8 cellular contexts compared by ENCODE assay signal in the genomic region with DNA sequence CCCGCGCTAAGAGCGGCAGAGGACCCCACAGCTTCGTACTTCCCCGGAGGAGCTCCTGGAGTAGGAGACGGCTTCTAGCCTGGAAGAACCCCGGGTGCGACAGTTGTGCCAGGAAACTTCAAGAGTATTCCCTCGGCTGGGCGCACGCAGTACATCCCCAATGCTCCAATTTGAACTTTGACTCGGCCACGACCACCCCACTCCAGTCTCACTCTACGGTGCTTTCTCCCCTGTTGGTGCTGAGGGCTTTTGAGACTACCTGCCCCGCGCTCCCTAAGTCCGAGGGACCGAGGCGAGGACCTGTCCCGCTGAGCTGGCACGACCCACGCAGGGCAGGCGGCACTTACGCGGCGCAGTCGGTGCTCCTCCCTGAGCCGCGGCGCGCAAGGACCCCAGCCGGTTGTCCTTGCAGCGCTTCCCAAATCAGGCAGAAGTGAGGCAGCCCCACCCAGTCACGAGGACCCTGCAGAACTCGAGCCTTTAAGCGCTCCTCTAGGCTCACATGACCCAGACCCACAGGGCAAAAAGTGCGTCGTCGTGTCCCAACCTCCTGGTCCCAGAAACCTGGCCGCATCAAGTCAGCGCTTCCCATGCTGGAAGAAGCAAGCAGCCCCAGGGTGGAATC. TPM values are rescaled to one million over a fixed set of nuclear protein-coding genes. Genes with fewer than 3 reads are reported as not detected.
A peak's percentile ranks its signal among the peaks of the same experiment; 100 is the strongest.
DNase-seq lines count a peak whose midpoint lies in the region; ATAC-seq, FAIRE-seq and TF ChIP-seq lines count a peak whose summit lies in the region.

A gene (minus strand): TSS at position 456 of the 625 bp plus-strand sequence. CDS start 25,476 bp downstream, outside the sequence.

- no peaks in the 10 kb centered on the region for H3K9me3 ChIP-seq in RWPE2 (ENCODE audit: severe bottlenecking)

- H3K4me3 Mint-ChIP-seq in nephron progenitor cell: peak within 1 kb of the TSS; percentile 97

- no peak within 1 kb of the TSS for H3K27ac ChIP-seq in RWPE2 (ENCODE audit: poor library complexity, severe bottlenecking)

- H3K36me3 ChIP-seq in RWPE2 (ENCODE audit: low read depth): no peaks in the 10 kb centered on the region

- 0 out of 2 replicates have a peak within 1 kb of the TSS, but pooled peaks have one; percentile 11 for H3K4me3 ChIP-seq in LNCaP clone FGC (ENCODE audit: low read depth, low read length)
- H3K4me3 ChIP-seq in RWPE2 (ENCODE audit: severe bottlenecking): peak within 1 kb of the TSS; percentile 39

- ATAC-seq in RWPE2 (ENCODE audit: low read depth) (peak; percentile 68), HG02588 (IDR thresholded peaks at IDR 0.05; ENCODE audit: unreplicated experiment) (no peak), HG02884 (IDR thresholded peaks at IDR 0.05; ENCODE audit: unreplicated experiment) (no peak)

- peaks cover 21% of the 10 kb centered on the region for H3K27me3 Mint-ChIP-seq in nephron progenitor cell (ENCODE audit: low read depth, poor library complexity)

- TF ChIP-seq CTCF in LNCaP clone FGC (IDR thresholded peaks at IDR 0.05; ENCODE audit: control insufficient read depth, extremely low read depth, insufficient read depth): no peak
- no peak for TF ChIP-seq CTCF in RWPE2 (IDR thresholded peaks at IDR 0.05; ENCODE audit: poor library complexity, severe bottlenecking)
- TF ChIP-seq CTCF in nephron progenitor cell (IDR thresholded peaks at IDR 0.05): no peak

- peaks cover 7% of the 10 kb centered on the region for H3K36me3 Mint-ChIP-seq in nephron progenitor cell (ENCODE audit: low read depth)

- peaks cover 3% of the 10 kb centered on the region for H3K4me1 ChIP-seq in RWPE2 (ENCODE audit: insufficient read depth, poor library complexity, severe bottlenecking)

- peak within 1 kb of the TSS; percentile 32 for H3K27ac Mint-ChIP-seq in nephron progenitor cell

- H3K27me3 ChIP-seq in RWPE2 (ENCODE audit: insufficient read depth, poor library complexity, severe bottlenecking): no peaks in the 10 kb centered on the region

- DNase-seq in LNCaP clone FGC (ENCODE audit: low read depth) (no peak), RWPE2 (ENCODE audit: low spot score) (no peak), frontal cortex (ENCODE audit: low spot score in 2 of 2) (no peak), nephron progenitor cell (peak; percentile 66), superior temporal gyrus (ENCODE audit: extremely low spot score) (no peak)
- no peak for DNase-seq in stimulated activated CD4-positive, alpha-beta T cell treated with anti-CD3 and anti-CD28 coated beads, Interleukin-4, amount 100 ng/mL, for 1 hour

- H3K9me3 Mint-ChIP-seq in nephron progenitor cell: no peaks in the 10 kb centered on the region

- peaks cover 24% of the 10 kb centered on the region for H3K4me1 Mint-ChIP-seq in nephron progenitor cell

- no peak for FAIRE-seq in frontal cortex (lab: Jason Lieb, UNC)

RNA-seq across cellular contexts. Expression of the gene that starts here (rescaled TPM):
- 54.6 TPM for total RNA-seq in frontal cortex
